In the genomic region with DNA sequence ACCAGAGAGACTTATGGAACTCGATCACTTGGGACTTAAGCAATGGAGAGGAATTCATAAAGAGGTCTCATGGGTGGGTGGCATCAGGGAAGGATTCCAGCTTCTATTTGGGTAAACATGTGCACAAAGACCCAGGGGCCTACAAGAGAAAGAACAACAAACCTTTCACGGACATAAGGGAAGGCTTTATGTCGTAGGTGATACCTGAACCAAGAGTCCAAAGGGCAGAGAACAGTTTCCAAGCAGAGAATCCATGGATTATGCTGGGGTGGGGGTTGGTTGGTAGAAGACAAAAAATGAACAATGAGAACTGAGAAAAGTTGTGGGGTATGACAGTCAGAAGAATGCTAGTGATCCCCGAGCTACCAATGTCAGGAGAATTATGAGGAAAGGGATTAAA, we compare ENCODE assay signal across 30 cellular contexts.
"Had no signal": no experiment of that assay in that cellular context is flagged by ENCODE, and none has a peak within 500 bp of the region (broad histone marks: within the 10 kb centered on the region; RNA-seq: fewer than 3 reads in every experiment).

No MANE protein-coding gene starts in this region.

- H3K9me3 Mint-ChIP-seq: nephron progenitor cell had no signal

- H3K27me3 ChIP-seq: neutrophil, ovary, spleen, thyroid gland, tibial nerve, upper lobe of left lung, vagina had no signal

- H3K27me3 Mint-ChIP-seq: naive B cell; natural killer cell treated with Interleukin-12 subunit alpha and Interleukin-12 subunit beta and Interleukin-15 and Interleukin-18, amount 100 ng/mL, for 72 hours; stimulated activated memory B cell treated with anti-CD40 and anti-IgM and Interleukin-4, amounts not matched to agents 10 μg/mL and 1 μg/mL and 100 μg/mL, for 72 hours; stimulated activated naive CD8-positive, alpha-beta T cell treated with anti-CD3 and anti-CD28 coated beads, Interleukin-15, amount 100 ng/mL, for 72 hours had no signal

- H3K4me3 Mint-ChIP-seq: naive B cell; naive thymus-derived CD8-positive, alpha-beta T cell; natural killer cell treated with Interleukin-12 subunit alpha and Interleukin-12 subunit beta and Interleukin-15 and Interleukin-18, amount 100 ng/mL, for 72 hours; nephron progenitor cell; neural crest cell; stimulated activated memory B cell treated with anti-CD40 and anti-IgM and Interleukin-4, amounts not matched to agents 10 μg/mL and 1 μg/mL and 100 μg/mL, for 72 hours; stimulated activated naive CD8-positive, alpha-beta T cell treated with anti-CD3 and anti-CD28 coated beads, Interleukin-15, amount 100 ng/mL, for 72 hours had no signal

- H3K27ac ChIP-seq: neutrophil, ovary, psoas muscle, skin epidermis, spleen, thoracic aorta, thyroid gland, tibial nerve, upper lobe of left lung, vagina had no signal

- ATAC-seq: naive thymus-derived CD8-positive, alpha-beta T cell; natural killer cell treated with Interleukin-12 subunit alpha and Interleukin-12 subunit beta and Interleukin-15 and Interleukin-18, amount 100 ng/mL, for 72 hours; psoas muscle; right cardiac atrium; sciatic nerve; stimulated activated memory B cell treated with anti-CD40 and anti-IgM and Interleukin-4, amounts not matched to agents 10 μg/mL and 1 μg/mL and 100 μg/mL, for 72 hours; stimulated activated naive CD8-positive, alpha-beta T cell treated with anti-CD3 and anti-CD28 coated beads, Interleukin-15, amount 100 ng/mL, for 72 hours; stimulated activated naive CD8-positive, alpha-beta T cell treated with anti-CD3 and anti-CD28 coated beads, Interleukin-15, Interleukin-2, amounts not matched to agents 100 U/mL and 50 U/mL, for 24 hours had no signal

- DNase-seq: naive B cell; naive thymus-derived CD8-positive, alpha-beta T cell; nephron progenitor cell; nucleus accumbens; ovary; psoas muscle; right cardiac atrium; spleen; stimulated activated CD4-positive, alpha-beta T cell treated with anti-CD3 and anti-CD28 coated beads, Interleukin-12 subunit alpha, Interleukin-12 subunit beta, amount 100 ng/mL, for 4 hours; stimulated activated CD4-positive, alpha-beta T cell treated with anti-CD3 and anti-CD28 coated beads, Interleukin-1b, Interleukin-23, amount 100 ng/mL, for 48 hours; stimulated activated CD4-positive, alpha-beta T cell treated with anti-CD3 and anti-CD28 coated beads, Interleukin-4, amount 100 ng/mL, for 1 hour; stimulated activated CD4-positive, alpha-beta T cell treated with anti-CD3 and anti-CD28 coated beads, Interleukin-4, amount 100 ng/mL, for 4 hours; stimulated activated CD8-positive, alpha-beta memory T cell treated with anti-CD3 and anti-CD28 coated beads, Interleukin-4, amount 100 ng/mL, for 48 hours; stimulated activated naive CD4-positive, alpha-beta T cell; stimulated activated naive CD8-positive, alpha-beta T cell treated with anti-CD3 and anti-CD28 coated beads, Interleukin-15, amount 100 ng/mL, for 72 hours; stimulated activated naive CD8-positive, alpha-beta T cell treated with anti-CD3 and anti-CD28 coated beads, Interleukin-15, Interleukin-2, amounts not matched to agents 100 U/mL and 50 U/mL, for 24 hours; thyroid gland; trophoblast cell; upper lobe of left lung had no signal

- FAIRE-seq: urothelium cell line had no signal

- H3K4me3 ChIP-seq: ovary, psoas muscle, skin epidermis, smooth muscle cell, spleen, thoracic aorta, thyroid gland, tibial nerve, upper lobe of left lung, vagina had no signal

- H3K4me1 ChIP-seq: psoas muscle, spleen, thyroid gland, tibial nerve, upper lobe of left lung, vagina had no signal

- H3K9me3 ChIP-seq: neutrophil, ovary, psoas muscle, thoracic aorta, thyroid gland, tibial nerve, upper lobe of left lung, vagina had no signal

- H3K4me2 ChIP-seq: smooth muscle cell had no signal

- H3K4me1 Mint-ChIP-seq: naive B cell; naive thymus-derived CD8-positive, alpha-beta T cell; neural crest cell; stimulated activated memory B cell treated with anti-CD40 and anti-IgM and Interleukin-4, amounts not matched to agents 10 μg/mL and 1 μg/mL and 100 μg/mL, for 72 hours; stimulated activated naive CD8-positive, alpha-beta T cell treated with anti-CD3 and anti-CD28 coated beads, Interleukin-15, amount 100 ng/mL, for 72 hours had no signal

- H3K36me3 ChIP-seq: neutrophil, ovary, spleen, thoracic aorta, thyroid gland, tibial nerve, upper lobe of left lung, vagina had no signal

- H3K27ac Mint-ChIP-seq: naive B cell; naive thymus-derived CD8-positive, alpha-beta T cell; natural killer cell treated with Interleukin-12 subunit alpha and Interleukin-12 subunit beta and Interleukin-15 and Interleukin-18, amount 100 ng/mL, for 72 hours; nephron progenitor cell; stimulated activated memory B cell treated with anti-CD40 and anti-IgM and Interleukin-4, amounts not matched to agents 10 μg/mL and 1 μg/mL and 100 μg/mL, for 72 hours; stimulated activated naive CD8-positive, alpha-beta T cell treated with anti-CD3 and anti-CD28 coated beads, Interleukin-15, amount 100 ng/mL, for 72 hours had no signal

- H3K36me3 Mint-ChIP-seq: naive B cell; naive thymus-derived CD8-positive, alpha-beta T cell; natural killer cell treated with Interleukin-12 subunit alpha and Interleukin-12 subunit beta and Interleukin-15 and Interleukin-18, amount 100 ng/mL, for 72 hours; stimulated activated memory B cell treated with anti-CD40 and anti-IgM and Interleukin-4, amounts not matched to agents 10 μg/mL and 1 μg/mL and 100 μg/mL, for 72 hours had no signal
